Comparison of ENCODE assay signal across 28 cellular contexts in genomic region chr2:17961789-17962188, GRCh38.
"Had no signal": no experiment of that assay in that cellular context is flagged by ENCODE, and none has a peak within 500 bp of the region (broad histone marks: within the 10 kb centered on the region; RNA-seq: fewer than 3 reads in every experiment).

No MANE protein-coding gene starts in this region.

- H3K27me3 ChIP-seq: left lung, pancreas, sigmoid colon, suprapubic skin, tibial artery, upper lobe of right lung had no signal

- H3K4me3 ChIP-seq: left lung, lower lobe of right lung, pancreas, prostate gland, sigmoid colon, spleen, suprapubic skin, thoracic aorta, tibial artery, upper lobe of right lung had no signal

- ATAC-seq: left colon; naive thymus-derived CD8-positive, alpha-beta T cell; pancreas; right cardiac atrium; stimulated activated effector memory CD8-positive, alpha-beta T cell treated with anti-CD3 and anti-CD28 coated beads, Interleukin-12 subunit alpha, Interleukin-12 subunit beta, amount 100 ng/mL, for 72 hours had no signal

- DNase-seq: hypothalamus; immature natural killer cell; kidney; left colon; left lung; lower lobe of right lung; mammary epithelial cell; mesenchymal stem cell; naive thymus-derived CD8-positive, alpha-beta T cell; nucleus accumbens; pancreas; posterior cingulate gyrus; retina; right cardiac atrium; sigmoid colon; small intestine; spleen; stimulated activated CD4-positive, alpha-beta T cell treated with anti-CD3 and anti-CD28 coated beads, Interleukin-4, amount 100 ng/mL, for 24 hours; stimulated activated naive CD4-positive, alpha-beta T cell; tibial artery; trophoblast cell; upper lobe of right lung had no signal

- H3K4me1 ChIP-seq: lower lobe of right lung, pancreas, prostate gland, sigmoid colon, spleen, suprapubic skin, upper lobe of right lung had no signal

- H3K9me3 ChIP-seq: left lung, lower lobe of right lung, pancreas, prostate gland, sigmoid colon, spleen, suprapubic skin, thoracic aorta, tibial artery, upper lobe of right lung had no signal

- H3K36me3 ChIP-seq: left lung, lower lobe of right lung, pancreas, prostate gland, sigmoid colon, spleen, suprapubic skin, thoracic aorta, tibial artery, upper lobe of right lung had no signal

- FAIRE-seq: islet of Langerhans, kidney, pancreas, small intestine, urothelium cell line had no signal

- H3K27ac ChIP-seq: left lung, lower lobe of right lung, pancreas, prostate gland, sigmoid colon, spleen, suprapubic skin, thoracic aorta, tibial artery, upper lobe of right lung had no signal
